ENCODE assay signal across 20 cellular contexts in the genomic region with DNA sequence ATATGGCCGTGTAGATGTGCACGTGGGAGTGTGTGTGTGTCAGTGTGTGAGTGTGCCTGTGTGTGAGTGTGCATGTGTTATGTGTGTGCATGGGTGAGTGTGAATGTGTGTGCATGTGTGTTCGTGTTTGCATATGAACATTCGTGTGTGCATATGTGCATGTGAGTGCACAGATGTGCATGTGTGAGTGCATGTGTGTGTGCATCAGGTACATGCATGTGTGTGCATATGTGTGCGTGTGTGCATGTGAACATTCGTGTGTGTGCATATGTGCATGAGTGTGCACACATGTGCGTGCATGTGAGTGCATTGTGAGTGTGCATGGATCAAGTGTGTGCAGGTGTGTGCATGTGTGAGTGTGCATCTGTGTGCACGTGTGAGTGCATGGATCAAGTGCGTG. TPM values are rescaled to one million over a fixed set of nuclear protein-coding genes. Genes with fewer than 3 reads are reported as not detected.
DNase-seq lines count a peak whose midpoint lies in the region; ATAC-seq, FAIRE-seq and TF ChIP-seq lines count a peak whose summit lies in the region.
"Had no signal": no experiment of that assay in that cellular context is flagged by ENCODE, and none has a peak within 500 bp of the region (broad histone marks: within the 10 kb centered on the region; RNA-seq: fewer than 3 reads in every experiment).

No MANE protein-coding gene starts in this region.

- H3K27ac ChIP-seq in HepG2 (ENCODE audit: extremely low read length, insufficient read depth, low read length), result no peak overlapping the region
- H3K27ac ChIP-seq in right lobe of liver, result no peak overlapping the region
- H3K27ac ChIP-seq in neural progenitor cell, result no peak overlapping the region

- H3K36me3 ChIP-seq in HepG2 (replicated peaks in 1 of 2; ENCODE audit: control insufficient read depth in 1 of 2, insufficient read depth in 2 of 2, low read length in 2 of 2) (no peaks in the 10 kb centered on the region), right lobe of liver (no peaks in the 10 kb centered on the region), neural progenitor cell (no peaks in the 10 kb centered on the region)
- H3K36me3 ChIP-seq: MG63 had no signal

- TF ChIP-seq POLR2A in HepG2 (IDR thresholded peaks at IDR 0.05; ENCODE audit: insufficient read depth in 1 of 2, low read depth in 2 of 2, low read length in 2 of 2), result no peak
- no peak for TF ChIP-seq POLR2A in right lobe of liver (IDR thresholded peaks at IDR 0.05)

- 0 out of 2 replicates have a peak overlapping the region, but pooled peaks have one; percentile 36 for H3K27ac Mint-ChIP-seq in WTC11
- H3K27ac Mint-ChIP-seq in neural progenitor cell, result peak overlapping the region; percentile 29
- H3K27ac Mint-ChIP-seq: HFFc6 had no signal

- H3K36me3 Mint-ChIP-seq in WTC11 (no peaks in the 10 kb centered on the region), neural progenitor cell (no peaks in the 10 kb centered on the region)

- in situ Hi-C loops in HepG2 (cut with HindIII; ENCODE audit: extremely low pct_ligation_motif_present, low pct_unique_long_range_greater_than_20kb), result no loop called here

- H3F3A ChIP-seq in neural progenitor cell (ENCODE audit: low read depth), result no peaks in the 10 kb centered on the region

- no peak for DNase-seq in HepG2 (ENCODE audit: low spot score)
- DNase-seq in right lobe of liver, result no peak
- DNase-seq in WTC11 (ENCODE audit: low spot score), result no peak
- DNase-seq in neural progenitor cell (ENCODE audit: low spot score), result no peak
- no peak for DNase-seq in SW480 (ENCODE audit: low spot score)
- DNase-seq in NCI-H146 (lab: John Stamatoyannopoulos, UW), result no peak
- no peak for DNase-seq in NK-92 (lab: John Stamatoyannopoulos, UW; ENCODE audit: unreplicated experiment)
- DNase-seq: ACHN, C1 segment of cervical spinal cord, DMS79, HFFc6, Kasumi-1, MG63, NCI-H1092, NCI-H1436 treated with DMSO at 0.1 percent for 48 hours, NCI-H2029 treated with DMSO at 0.1 percent for 48 hours, NCI-H2171, NCI-H526 had no signal

- H4K20me1 ChIP-seq in HepG2 (ENCODE audit: insufficient read depth, low read length) (no peaks in the 10 kb centered on the region), neural progenitor cell (ENCODE audit: low read depth) (no peaks in the 10 kb centered on the region)

- POLR2A ChIA-PET in HepG2 (lab: Yijun Ruan, JAX) (no interaction called here), WTC11 (lab: Charles Lee) (no interaction called here)

- no peak overlapping the region for H3K4me2 ChIP-seq in HepG2 (ENCODE audit: low read depth, low read length)
- no peak overlapping the region for H3K4me2 ChIP-seq in neural progenitor cell

- intact Hi-C loops in HepG2 (cut with micrococcal nuclease; ENCODE audit: unreplicated experiment), result no loop called here
- intact Hi-C loops in right lobe of liver (cut with DNase I), result no loop called here

- no peak for TF ChIP-seq CTCF in HepG2 (CRISPR knock-in tag; IDR thresholded peaks at IDR 0.05)
- TF ChIP-seq CTCF in right lobe of liver (IDR thresholded peaks at IDR 0.05), result no peak
- TF ChIP-seq CTCF in WTC11 (IDR thresholded peaks at IDR 0.05), result no peak
- no peak for TF ChIP-seq CTCF in neural progenitor cell (IDR thresholded peaks at IDR 0.05)

- WGBS in HepG2 (ENCODE audit: low lambda C conversion rate), result 47% methylated on average over 9 of the region's 9 CpGs
- WGBS in right lobe of liver (ENCODE audit: insufficient coverage, low coverage, low lambda C conversion rate, missing lambda C conversion rate), result 69% methylated on average over 7 of the region's 9 CpGs

- no peaks in the 10 kb centered on the region for H3K4me1 ChIP-seq in HepG2 (ENCODE audit: insufficient read depth, low read length)
- H3K4me1 ChIP-seq in right lobe of liver, result no peaks in the 10 kb centered on the region
- no peaks in the 10 kb centered on the region for H3K4me1 ChIP-seq in neural progenitor cell

- no peak overlapping the region for H3K4me3 ChIP-seq in HepG2 (replicated peaks in 1 of 3; ENCODE audit: insufficient read depth in 1 of 3, low read depth in 2 of 3, low read length in 3 of 3)
- no peak overlapping the region for H3K4me3 ChIP-seq in right lobe of liver
- H3K4me3 ChIP-seq in neural progenitor cell, result no peak overlapping the region
- H3K4me3 ChIP-seq: MG63 had no signal

- CTCF ChIA-PET in HepG2 (lab: Yijun Ruan, JAX; ENCODE audit: low intra/inter-chr PET ratio, low total read pairs), result no interaction called here
- CTCF ChIA-PET in WTC11 (lab: Charles Lee), result no interaction called here

- no peaks in the 10 kb centered on the region; the same call in none of the 2 replicates for H3K4me1 Mint-ChIP-seq in WTC11
- peaks cover 2% of the 10 kb centered on the region for H3K4me1 Mint-ChIP-seq in neural progenitor cell

- peaks cover 3 to 5% of the 10 kb centered on the region in 2 experiments; a peak in 2 of 5 replicates for H3K27me3 ChIP-seq in HepG2 (ENCODE audit: control insufficient read depth in 1 of 2, insufficient read depth in 2 of 2, low read length in 2 of 2)
- H3K27me3 ChIP-seq in right lobe of liver, result no peaks in the 10 kb centered on the region
- H3K27me3 ChIP-seq in neural progenitor cell, result no peaks in the 10 kb centered on the region

- no peak overlapping the region for H2AFZ ChIP-seq in HepG2 (ENCODE audit: low read length)
- H2AFZ ChIP-seq in neural progenitor cell (replicated peaks), result no peak overlapping the region

- BruUV-seq in HepG2 (replicated peaks; lab: Mats Ljungman, UMichigan), result no TSS peak

- H3K79me2 ChIP-seq in HepG2 (ENCODE audit: insufficient read depth, low read length), result no peaks in the 10 kb centered on the region
- no peaks in the 10 kb centered on the region for H3K79me2 ChIP-seq in neural progenitor cell (ENCODE audit: low read depth)

- ATAC-seq in HepG2 (no peak), right lobe of liver (no peak), WTC11 (no peak)

- TF ChIP-seq EP300 in HepG2 (IDR thresholded peaks at IDR 0.05; ENCODE audit: low read depth in 2 of 2, low read length in 2 of 2), result no peak
- TF ChIP-seq EP300 in HepG2 (CRISPR knock-in tag; IDR thresholded peaks at IDR 0.05; ENCODE audit: borderline replicate concordance), result no peak

- TF ChIP-seq RAD21 in HepG2 (CRISPR knock-in tag; IDR thresholded peaks at IDR 0.05), result no peak

- H3K9me3 Mint-ChIP-seq in WTC11, result peaks cover 5% of the 10 kb centered on the region
- H3K9me3 Mint-ChIP-seq in neural progenitor cell, result no peaks in the 10 kb centered on the region
- H3K9me3 Mint-ChIP-seq: HFFc6 had no signal

- H3K27me3 Mint-ChIP-seq in WTC11 (ENCODE audit: low read depth) (peaks cover 7% of the 10 kb centered on the region), neural progenitor cell (ENCODE audit: insufficient read depth, low read depth) (peaks cover 6% of the 10 kb centered on the region)

- H3K4me3 Mint-ChIP-seq in WTC11, result no peak overlapping the region
- H3K4me3 Mint-ChIP-seq in neural progenitor cell, result peak overlapping the region; percentile 71
- H3K4me3 Mint-ChIP-seq: HFFc6 had no signal

- no peaks in the 10 kb centered on the region for H3K9me3 ChIP-seq in HepG2 (ENCODE audit: low read length)
- H3K9me3 ChIP-seq in right lobe of liver, result no peaks in the 10 kb centered on the region
- no peaks in the 10 kb centered on the region for H3K9me3 ChIP-seq in neural progenitor cell (ENCODE audit: low read depth)
- H3K9me3 ChIP-seq: MG63 had no signal

- FAIRE-seq in HepG2 (lab: Jason Lieb, UNC), result no peak
- FAIRE-seq: D721Med, H54 had no signal

- H3K9ac ChIP-seq in HepG2 (ENCODE audit: insufficient read depth, low read depth, low read length) (no peak overlapping the region), neural progenitor cell (no peak overlapping the region)

RNA-seq across cellular contexts. Expression of a gene that starts 2.5 kb away (rescaled TPM):
- total RNA-seq in HepG2 (2016; rRNA removed; fragmentation: Illumina TruSeq; extraction: Trizol) (not detected in 2 replicates), right lobe of liver (1 to 10 TPM in 1 of 6 experiments, under 1 TPM in 4, not detected in 1; 0.39 to 1.1 (median 0.81) TPM), WTC11 (2021) (0.53 TPM in 1 of 3 replicates, not detected in the others), neural progenitor cell (ENCODE audit: low replicate concordance) (not detected in 2 replicates)
- not detected in 2 replicates for total RNA-seq in HepG2 (2016; cell fraction: cytosol; rRNA removed; fragmentation: Illumina TruSeq; extraction: Trizol; ENCODE audit: low read depth)
- not detected in 2 replicates for total RNA-seq in HepG2 (2016; cell fraction: insoluble cytoplasmic fraction; rRNA removed; fragmentation: Illumina TruSeq; extraction: Trizol)
- total RNA-seq in HepG2 (2016; cell fraction: membrane; rRNA removed; fragmentation: Illumina TruSeq; extraction: Trizol), result not detected in 2 replicates
- total RNA-seq in HepG2 (2016; cell fraction: nucleus; rRNA removed; fragmentation: Illumina TruSeq; extraction: Trizol), result not detected in 2 replicates
- 0.05 and 0.12 TPM in 2 replicates for polyA plus RNA-seq in HepG2 (2011; rRNA removed)
- polyA plus RNA-seq in HepG2 (2011; cell fraction: cytosol; rRNA removed), result 0.13 and 0.16 TPM in 2 replicates
- 0.35 TPM in 1 of 2 replicates, not detected in the other for polyA plus RNA-seq in HepG2 (2011; cell fraction: nucleus; rRNA removed)
- not detected in 2 replicates for polyA plus RNA-seq in HepG2 (2012)
- not detected in 2 replicates for polyA plus RNA-seq in HepG2 (2016; cell fraction: cytosol; fragmentation: Illumina TruSeq; extraction: Trizol; ENCODE audit: low read depth)
- not detected in 2 replicates for polyA plus RNA-seq in HepG2 (2016; cell fraction: insoluble cytoplasmic fraction; fragmentation: Illumina TruSeq; extraction: Trizol; ENCODE audit: low read depth)
- not detected in 2 replicates for polyA plus RNA-seq in HepG2 (2016; cell fraction: membrane; fragmentation: Illumina TruSeq; extraction: Trizol; ENCODE audit: low read depth)
- not detected in 2 replicates for polyA plus RNA-seq in HepG2 (2016; cell fraction: nucleus; fragmentation: Illumina TruSeq; extraction: Trizol; ENCODE audit: insufficient read depth, low read depth)
- not detected in 2 replicates for polyA minus RNA-seq in HepG2 (2011; rRNA and poly(A)+ RNA removed; ENCODE audit: low replicate concordance)
- not detected in 2 replicates for polyA minus RNA-seq in HepG2 (2011; cell fraction: cytosol; rRNA and poly(A)+ RNA removed)
- polyA minus RNA-seq in HepG2 (2011; cell fraction: nucleus; rRNA and poly(A)+ RNA removed), result not detected in 2 replicates
- total RNA-seq: HFFc6 had no signal

RNA-seq across cellular contexts. Expression of a gene that starts 8.0 kb away (rescaled TPM):
- total RNA-seq in HepG2 (2016; rRNA removed; fragmentation: Illumina TruSeq; extraction: Trizol), result not detected in 2 replicates
- not detected in 2 replicates for total RNA-seq in HepG2 (2016; cell fraction: cytosol; rRNA removed; fragmentation: Illumina TruSeq; extraction: Trizol; ENCODE audit: low read depth)
- not detected in 2 replicates for total RNA-seq in HepG2 (2016; cell fraction: insoluble cytoplasmic fraction; rRNA removed; fragmentation: Illumina TruSeq; extraction: Trizol)
- total RNA-seq in HepG2 (2016; cell fraction: membrane; rRNA removed; fragmentation: Illumina TruSeq; extraction: Trizol), result not detected in 2 replicates
- total RNA-seq in HepG2 (2016; cell fraction: nucleus; rRNA removed; fragmentation: Illumina TruSeq; extraction: Trizol), result not detected in 2 replicates
- 0.14 TPM in 1 of 2 replicates, not detected in the other for polyA plus RNA-seq in HepG2 (2011; rRNA removed)
- polyA plus RNA-seq in HepG2 (2011; cell fraction: cytosol; rRNA removed), result 0.14 and 0.15 TPM in 2 replicates
- polyA plus RNA-seq in HepG2 (2011; cell fraction: nucleus; rRNA removed), result 0.11 TPM in 1 of 2 replicates, not detected in the other
- not detected in 2 replicates for polyA plus RNA-seq in HepG2 (2012)
- not detected in 2 replicates for polyA plus RNA-seq in HepG2 (2016; cell fraction: cytosol; fragmentation: Illumina TruSeq; extraction: Trizol; ENCODE audit: low read depth)
- not detected in 2 replicates for polyA plus RNA-seq in HepG2 (2016; cell fraction: insoluble cytoplasmic fraction; fragmentation: Illumina TruSeq; extraction: Trizol; ENCODE audit: low read depth)
- polyA plus RNA-seq in HepG2 (2016; cell fraction: membrane; fragmentation: Illumina TruSeq; extraction: Trizol; ENCODE audit: low read depth), result not detected in 2 replicates
- polyA plus RNA-seq in HepG2 (2016; cell fraction: nucleus; fragmentation: Illumina TruSeq; extraction: Trizol; ENCODE audit: insufficient read depth, low read depth), result not detected in 2 replicates
- not detected in 2 replicates for polyA minus RNA-seq in HepG2 (2011; rRNA and poly(A)+ RNA removed; ENCODE audit: low replicate concordance)
- not detected in 2 replicates for polyA minus RNA-seq in HepG2 (2011; cell fraction: cytosol; rRNA and poly(A)+ RNA removed)
- not detected in 2 replicates for polyA minus RNA-seq in HepG2 (2011; cell fraction: nucleus; rRNA and poly(A)+ RNA removed)
- 1 to 10 TPM in 2 of 6 experiments, under 1 TPM in 2, not detected in 2; 0.24 to 1.6 (median 0.83) TPM for total RNA-seq in right lobe of liver
- total RNA-seq in WTC11 (2021), result 0.18 to 0.44 TPM in 2 of 3 replicates, not detected in the other
- not detected in 2 replicates for total RNA-seq in neural progenitor cell (ENCODE audit: low replicate concordance)
- total RNA-seq: HFFc6 had no signal

RNA-seq across cellular contexts. Expression of a gene that starts 12.9 kb away (rescaled TPM):
- total RNA-seq in HepG2 (2016; rRNA removed; fragmentation: Illumina TruSeq; extraction: Trizol), result not detected in 2 replicates
- not detected in 2 replicates for total RNA-seq in HepG2 (2016; cell fraction: cytosol; rRNA removed; fragmentation: Illumina TruSeq; extraction: Trizol; ENCODE audit: low read depth)
- total RNA-seq in HepG2 (2016; cell fraction: insoluble cytoplasmic fraction; rRNA removed; fragmentation: Illumina TruSeq; extraction: Trizol), result not detected in 2 replicates
- total RNA-seq in HepG2 (2016; cell fraction: membrane; rRNA removed; fragmentation: Illumina TruSeq; extraction: Trizol), result not detected in 2 replicates
- total RNA-seq in HepG2 (2016; cell fraction: nucleus; rRNA removed; fragmentation: Illumina TruSeq; extraction: Trizol), result not detected in 2 replicates
- polyA plus RNA-seq in HepG2 (2011; rRNA removed), result not detected in 2 replicates
- 0.04 TPM in 1 of 2 replicates, not detected in the other for polyA plus RNA-seq in HepG2 (2011; cell fraction: cytosol; rRNA removed)
- 0.24 and 0.31 TPM in 2 replicates for polyA plus RNA-seq in HepG2 (2011; cell fraction: nucleus; rRNA removed)
- not detected in 2 replicates for polyA plus RNA-seq in HepG2 (2012)
- not detected in 2 replicates for polyA plus RNA-seq in HepG2 (2016; cell fraction: cytosol; fragmentation: Illumina TruSeq; extraction: Trizol; ENCODE audit: low read depth)
- not detected in 2 replicates for polyA plus RNA-seq in HepG2 (2016; cell fraction: insoluble cytoplasmic fraction; fragmentation: Illumina TruSeq; extraction: Trizol; ENCODE audit: low read depth)
- not detected in 2 replicates for polyA plus RNA-seq in HepG2 (2016; cell fraction: membrane; fragmentation: Illumina TruSeq; extraction: Trizol; ENCODE audit: low read depth)
- polyA plus RNA-seq in HepG2 (2016; cell fraction: nucleus; fragmentation: Illumina TruSeq; extraction: Trizol; ENCODE audit: insufficient read depth, low read depth), result not detected in 2 replicates
- polyA minus RNA-seq in HepG2 (2011; rRNA and poly(A)+ RNA removed; ENCODE audit: low replicate concordance), result not detected in 2 replicates
- polyA minus RNA-seq in HepG2 (2011; cell fraction: cytosol; rRNA and poly(A)+ RNA removed), result not detected in 2 replicates
- polyA minus RNA-seq in HepG2 (2011; cell fraction: nucleus; rRNA and poly(A)+ RNA removed), result not detected in 2 replicates
- under 1 TPM in 3 of 6 experiments, not detected in 3; 0.20 to 0.43 (median 0.43) TPM for total RNA-seq in right lobe of liver
- total RNA-seq in WTC11 (2021), result not detected in 3 replicates
- total RNA-seq in neural progenitor cell (ENCODE audit: low replicate concordance), result not detected in 2 replicates

RNA-seq across cellular contexts. Expression of a gene that starts 17.9 kb away (rescaled TPM):
- not detected in 2 replicates for total RNA-seq in HepG2 (2016; rRNA removed; fragmentation: Illumina TruSeq; extraction: Trizol)
- not detected in 2 replicates for total RNA-seq in HepG2 (2016; cell fraction: cytosol; rRNA removed; fragmentation: Illumina TruSeq; extraction: Trizol; ENCODE audit: low read depth)
- not detected in 2 replicates for total RNA-seq in HepG2 (2016; cell fraction: insoluble cytoplasmic fraction; rRNA removed; fragmentation: Illumina TruSeq; extraction: Trizol)
- total RNA-seq in HepG2 (2016; cell fraction: membrane; rRNA removed; fragmentation: Illumina TruSeq; extraction: Trizol), result not detected in 2 replicates
- not detected in 2 replicates for total RNA-seq in HepG2 (2016; cell fraction: nucleus; rRNA removed; fragmentation: Illumina TruSeq; extraction: Trizol)
- not detected in 2 replicates for polyA plus RNA-seq in HepG2 (2011; rRNA removed)
- not detected in 2 replicates for polyA plus RNA-seq in HepG2 (2011; cell fraction: cytosol; rRNA removed)
- not detected in 2 replicates for polyA plus RNA-seq in HepG2 (2011; cell fraction: nucleus; rRNA removed)
- polyA plus RNA-seq in HepG2 (2012), result not detected in 2 replicates
- polyA plus RNA-seq in HepG2 (2016; cell fraction: cytosol; fragmentation: Illumina TruSeq; extraction: Trizol; ENCODE audit: low read depth), result not detected in 2 replicates
- not detected in 2 replicates for polyA plus RNA-seq in HepG2 (2016; cell fraction: insoluble cytoplasmic fraction; fragmentation: Illumina TruSeq; extraction: Trizol; ENCODE audit: low read depth)
- polyA plus RNA-seq in HepG2 (2016; cell fraction: membrane; fragmentation: Illumina TruSeq; extraction: Trizol; ENCODE audit: low read depth), result not detected in 2 replicates
- polyA plus RNA-seq in HepG2 (2016; cell fraction: nucleus; fragmentation: Illumina TruSeq; extraction: Trizol; ENCODE audit: insufficient read depth, low read depth), result not detected in 2 replicates
- not detected in 2 replicates for polyA minus RNA-seq in HepG2 (2011; rRNA and poly(A)+ RNA removed; ENCODE audit: low replicate concordance)
- not detected in 2 replicates for polyA minus RNA-seq in HepG2 (2011; cell fraction: cytosol; rRNA and poly(A)+ RNA removed)
- not detected in 2 replicates for polyA minus RNA-seq in HepG2 (2011; cell fraction: nucleus; rRNA and poly(A)+ RNA removed)
- total RNA-seq in right lobe of liver, result not detected
- total RNA-seq in WTC11 (2021), result 0.31 to 1.5 TPM (median 0.94 TPM) in 3 replicates
- total RNA-seq in neural progenitor cell (ENCODE audit: low replicate concordance), result not detected in 2 replicates
- total RNA-seq: HFFc6 had no signal
